In the genomic region with DNA sequence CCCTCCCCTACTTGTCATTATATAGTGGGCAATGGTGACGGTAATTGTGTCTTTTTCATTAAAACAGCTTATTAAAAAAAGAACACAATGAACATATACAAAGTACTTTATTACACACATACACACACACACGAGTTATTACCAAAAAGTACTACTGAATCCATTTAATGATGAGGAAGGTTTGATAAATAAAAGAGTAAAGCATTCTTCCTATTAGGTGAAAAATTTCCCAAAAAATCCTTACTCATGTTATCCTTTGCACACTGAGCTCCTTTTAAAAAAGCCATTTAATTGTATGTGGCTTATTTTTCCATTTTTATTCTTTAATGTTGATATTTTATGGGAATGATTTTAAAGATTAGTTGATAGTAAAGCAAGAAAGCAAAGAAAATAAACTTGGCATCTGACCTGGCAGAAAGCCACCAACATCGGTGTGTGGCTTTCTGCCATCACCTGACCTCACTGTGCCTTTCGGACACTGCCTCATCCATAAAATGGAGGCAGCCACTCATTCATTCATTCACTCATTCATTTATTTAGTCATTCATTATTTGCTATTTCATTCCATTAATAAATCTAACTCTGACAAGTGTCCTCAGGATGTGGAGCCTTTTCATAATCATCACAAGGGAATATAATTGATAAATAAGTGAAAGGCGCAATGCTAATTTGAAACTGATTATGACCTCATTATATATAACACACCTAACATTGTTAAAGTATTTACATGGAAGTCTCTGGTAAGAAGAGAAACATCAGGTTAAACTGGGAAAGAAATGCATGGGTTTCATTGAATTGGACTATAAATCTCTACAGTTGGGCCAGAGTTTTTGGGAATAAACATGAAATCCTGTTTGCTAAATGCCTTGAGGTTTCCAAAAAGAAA, we compare ENCODE assay signal across 2 cellular contexts.
TF ChIP-seq lines count a peak whose summit lies in the region.

No MANE protein-coding gene starts in this region.

TF ChIP-seq in GM23338, 12 proteins besides CTCF, POLR2A, EP300 and RAD21:
- TF ChIP-seq, protein P1, sequence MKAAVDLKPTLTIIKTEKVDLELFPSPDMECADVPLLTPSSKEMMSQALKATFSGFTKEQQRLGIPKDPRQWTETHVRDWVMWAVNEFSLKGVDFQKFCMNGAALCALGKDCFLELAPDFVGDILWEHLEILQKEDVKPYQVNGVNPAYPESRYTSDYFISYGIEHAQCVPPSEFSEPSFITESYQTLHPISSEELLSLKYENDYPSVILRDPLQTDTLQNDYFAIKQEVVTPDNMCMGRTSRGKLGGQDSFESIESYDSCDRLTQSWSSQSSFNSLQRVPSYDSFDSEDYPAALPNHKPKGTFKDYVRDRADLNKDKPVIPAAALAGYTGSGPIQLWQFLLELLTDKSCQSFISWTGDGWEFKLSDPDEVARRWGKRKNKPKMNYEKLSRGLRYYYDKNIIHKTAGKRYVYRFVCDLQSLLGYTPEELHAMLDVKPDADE (IDR thresholded peaks at IDR 0.05), result no peak
- TF ChIP-seq CREB1 (CRISPR knock-in tag; IDR thresholded peaks at IDR 0.05; ENCODE audit: low read depth), result no peak
TF ChIP-seq in GM23338: peak in this region for 0.

TF ChIP-seq in K562, 482 proteins besides CTCF, POLR2A, EP300 and RAD21:
- TF ChIP-seq HNRNPK (IDR thresholded peaks at IDR 0.05; ENCODE audit: low read depth, low read length, poor library complexity, severe bottlenecking) (no peak), ZNF24 (IDR thresholded peaks at IDR 0.05) (peak; percentile 73)
